8 cellular contexts compared by ENCODE assay signal in genomic region chr3:142723968-142724681, GRCh38. TPM values are rescaled to one million over a fixed set of nuclear protein-coding genes. Genes with fewer than 3 reads are reported as not detected.
DNase-seq lines count a peak whose midpoint lies in the region; ATAC-seq, FAIRE-seq and TF ChIP-seq lines count a peak whose summit lies in the region.

Gene TRPC1, plus strand, starts transcription at chr3:142724034. Its CDS starts 526 bp downstream, at chr3:142724560.

- H4K5ac ChIP-seq in H1 (ENCODE audit: insufficient read length, low read depth, low read length) = peak within 1 kb of the TSS; percentile 100

- POLR2A ChIA-PET in BJ (lab: Charles Lee) = no interaction called here
- POLR2A ChIA-PET in H1 (lab: Charles Lee; ENCODE audit: partially characterized antibody) = interaction anchor here (0.8 to 2.0 kb wide), 7 partner anchors 9 to 1247 kb away, joined by 3 to 9 read pairs (median 4); partner anchors contain the start of genes DIPK2A and U2SURP

- H2BK12ac ChIP-seq in H1 (ENCODE audit: low read depth, low read length) = peak within 1 kb of the TSS; percentile 70; the same call in 1 of the 2 replicates
- H2BK12ac ChIP-seq in mesenchymal stem cell (ENCODE audit: low read length in 2 of 2) = peak within 1 kb of the TSS in 1 of 2 experiments; percentile 61

- H3K18ac ChIP-seq in H1 (ENCODE audit: extremely low read depth, low read length) (peak within 1 kb of the TSS; percentile 99), mesenchymal stem cell (ENCODE audit: low read depth in 1 of 2, low read length in 2 of 2) (peak within 1 kb of the TSS; percentile 67 to 75)

- H3K4me2 ChIP-seq in H1 (ENCODE audit: insufficient read depth in 1 of 2, low read depth in 2 of 2, low read length in 2 of 2) (peak within 1 kb of the TSS; percentile 81), mesenchymal stem cell (ENCODE audit: low read length, poor library complexity, severe bottlenecking) (peak within 1 kb of the TSS; percentile 76)

- no peaks in the 10 kb centered on the region for H3K27me3 ChIP-seq in BJ (ENCODE audit: control insufficient read depth, insufficient read depth, low read length)
- no peaks in the 10 kb centered on the region; a peak in 1 of 7 replicates for H3K27me3 ChIP-seq in H1 (replicated peaks in 1 of 4; ENCODE audit: control insufficient read depth in 3 of 4, extremely low read depth in 1 of 4, insufficient read depth in 3 of 4, low read length in 3 of 4)
- no peaks in the 10 kb centered on the region for H3K27me3 ChIP-seq in mesenchymal stem cell (ENCODE audit: control insufficient read depth in 1 of 2, insufficient read depth in 1 of 2, low read length in 2 of 2)

- TF ChIP-seq CTCF in BJ (IDR thresholded peaks at IDR 0.05; ENCODE audit: insufficient read depth, low read depth, low read length) = no peak
- TF ChIP-seq CTCF in H1 (IDR thresholded peaks at IDR 0.05; ENCODE audit: control extremely low read depth in 1 of 3, insufficient read depth in 1 of 3, low read depth in 1 of 3, low read length in 3 of 3) = no peak

- H3K36me3 ChIP-seq in BJ (ENCODE audit: control insufficient read depth, insufficient read depth, low read length) (no peaks in the 10 kb centered on the region), H1 (ENCODE audit: control insufficient read depth in 2 of 4, insufficient read depth in 4 of 4, low read length in 3 of 4) (no peaks in the 10 kb centered on the region), mesenchymal stem cell (ENCODE audit: control insufficient read depth in 1 of 2, insufficient read depth in 2 of 2, low read depth in 1 of 2, low read length in 2 of 2) (no peaks in the 10 kb centered on the region)

- H3K4me3 ChIP-seq in BJ (ENCODE audit: low read depth, low read length) = peak within 1 kb of the TSS; percentile 93
- H3K4me3 ChIP-seq in H1 (ENCODE audit: extremely low read depth in 1 of 4, insufficient read depth in 2 of 4, low read depth in 3 of 4, low read length in 4 of 4) = peak within 1 kb of the TSS; percentile 79 to 93 (median 92)
- H3K4me3 ChIP-seq in mesenchymal stem cell (ENCODE audit: insufficient read depth in 1 of 2, low read depth in 1 of 2, low read length in 2 of 2) = peak within 1 kb of the TSS; percentile 62 to 98

- peak within 1 kb of the TSS; percentile 79 for H3K56ac ChIP-seq in H1 (replicated peaks; ENCODE audit: insufficient read length, low read depth, low read length)

- TF ChIP-seq EP300 in H1 (IDR thresholded peaks at IDR 0.05; ENCODE audit: borderline replicate concordance in 1 of 2, low read depth in 2 of 2, low read length in 2 of 2) = no peak

- FAIRE-seq in GM19239 (lab: Jason Lieb, UNC) = no peak
- no peak for FAIRE-seq in H1 (lab: Jason Lieb, UNC)

- peak; percentile 74 to 80 for TF ChIP-seq POLR2A in H1 (IDR thresholded peaks at IDR 0.05; ENCODE audit: control extremely low read depth in 1 of 2, low read depth in 2 of 2, low read length in 2 of 2)

- WGBS in H1 (ENCODE audit: extremely low coverage in 1 of 2, insufficient coverage in 1 of 2, insufficient read length in 1 of 2, insufficient replicate concordance in 2 of 2, low coverage in 1 of 2, low lambda C conversion rate in 2 of 2, missing lambda C conversion rate in 1 of 2), 2 experiments = 1% methylated on average over 50 of the region's 73 CpGs; no CpG with 5 or more reads in 1 of the 2 experiments
- WGBS in mesenchymal stem cell = under 1% methylated on average over 42 of the region's 73 CpGs

- peaks cover 0 to 1% of the 10 kb centered on the region in 2 experiments for H4K20me1 ChIP-seq in H1 (replicated peaks in 1 of 2; ENCODE audit: control insufficient read depth in 1 of 2, insufficient read depth in 2 of 2, low read length in 2 of 2)

- H3K23me2 ChIP-seq in H1 (ENCODE audit: low read depth, low read length) = peaks cover 2% of the 10 kb centered on the region; the same call in 1 of the 2 replicates

- H2AK5ac ChIP-seq in H1 (ENCODE audit: low read depth, low read length) (peak within 1 kb of the TSS; percentile 18; the same call in 1 of the 2 replicates), mesenchymal stem cell (ENCODE audit: low read length, severe bottlenecking) (no peak within 1 kb of the TSS)

- H3K4ac ChIP-seq in H1 (replicated peaks; ENCODE audit: insufficient read length, low read depth, low read length) (peak within 1 kb of the TSS; percentile 74), mesenchymal stem cell (ENCODE audit: low read depth in 1 of 2, low read length in 2 of 2) (peak within 1 kb of the TSS; percentile 75 to 76)

- H2AFZ ChIP-seq in H1 (ENCODE audit: low read length) (peak within 1 kb of the TSS; percentile 100), mesenchymal stem cell (ENCODE audit: low read depth, low read length) (peak within 1 kb of the TSS; percentile 58)

- peak within 1 kb of the TSS; percentile 95 for H2BK5ac ChIP-seq in H1 (ENCODE audit: low read depth, low read length)
- peak within 1 kb of the TSS; percentile 40 for H2BK5ac ChIP-seq in mesenchymal stem cell (ENCODE audit: low read depth, low read length, poor library complexity, severe bottlenecking)

- H3K4me1 ChIP-seq in H1 (replicated peaks in 1 of 4; ENCODE audit: control insufficient read depth in 3 of 4, insufficient read depth in 4 of 4, low read length in 3 of 4) = 0 out of 7 replicates have a peak, but pooled peaks cover 0 to 2% (median 0%) of the 10 kb centered on the region in 4 experiments
- H3K4me1 ChIP-seq in mesenchymal stem cell (ENCODE audit: control insufficient read depth, insufficient read depth, low read depth, low read length) = no peaks in the 10 kb centered on the region

- CTCF ChIA-PET in BJ (lab: Yijun Ruan, JAX) (interaction anchor here (0.7 to 1.2 kb wide), 2 partner anchors 9 to 249 kb away, joined by 3 read pairs; no protein-coding TSS in a partner anchor), H1 (lab: Charles Lee; ENCODE audit: partially characterized antibody) (interaction anchor here (0.6 to 1.2 kb wide), 2 partner anchors 10 to 66 kb away, joined by 3 read pairs; no protein-coding TSS in a partner anchor)

- H4K91ac ChIP-seq in H1 (replicated peaks; ENCODE audit: insufficient read length, low read length) (peak within 1 kb of the TSS; percentile 99), mesenchymal stem cell (ENCODE audit: low read length) (peak within 1 kb of the TSS; percentile 63)

- no peak for TF ChIP-seq RAD21 in H1 (IDR thresholded peaks at IDR 0.05 in 1 of 2, conservative IDR thresholded peaks at IDR 0.05 in 1 of 2; ENCODE audit: low read depth in 2 of 2, low read length in 2 of 2)

- peak; percentile 96 for ATAC-seq in HG03439 (IDR thresholded peaks at IDR 0.05; ENCODE audit: unreplicated experiment)

- H3K79me2 ChIP-seq in H1 (ENCODE audit: control insufficient read depth in 1 of 2, insufficient read depth in 2 of 2, low read length in 2 of 2) = peaks cover 0 to 27% of the 10 kb centered on the region in 2 experiments; a peak in 2 of 4 replicates

- H2BK120ac ChIP-seq in H1 (replicated peaks; ENCODE audit: low read depth, low read length) (peak within 1 kb of the TSS; percentile 88), mesenchymal stem cell (ENCODE audit: low read depth, low read length) (peak within 1 kb of the TSS; percentile 45)

- DNase-seq in BJ (ENCODE audit: low read depth) = peak; percentile 26
- DNase-seq in GM19239 (ENCODE audit: insufficient read length, low spot score) = peak; percentile 95
- DNase-seq in NCI-H69 (lab: John Stamatoyannopoulos, UW) = peak; percentile 89
- peak; percentile 48 to 56 for DNase-seq in activated CD8-positive, alpha-beta memory T cell treated with anti-CD3 and anti-CD28 coated beads for 1 hour (ENCODE audit: extremely low read depth in 1 of 2, low read depth in 1 of 2)
- peak; percentile 65 to 88 for DNase-seq in H1 (ENCODE audit: low read depth in 1 of 2, low spot score in 2 of 2)
- peak; percentile 89 for DNase-seq in mesenchymal stem cell
- peak; percentile 46 for DNase-seq in stimulated activated CD8-positive, alpha-beta memory T cell treated with anti-CD3 and anti-CD28 coated beads, Interleukin-12 subunit alpha, Interleukin-12 subunit beta, amount 100 ng/mL, for 1 hour (ENCODE audit: low read depth)

- H3K27ac ChIP-seq in H1 (ENCODE audit: low read depth, low read length) (peak within 1 kb of the TSS; percentile 93), mesenchymal stem cell (ENCODE audit: low read length, poor library complexity, severe bottlenecking) (peak within 1 kb of the TSS; percentile 45)

- H3K14ac ChIP-seq in H1 (ENCODE audit: insufficient read length) (peak within 1 kb of the TSS; percentile 91), mesenchymal stem cell (ENCODE audit: low read length in 2 of 2) (peak within 1 kb of the TSS in 1 of 2 experiments; percentile 63)

- no peak within 1 kb of the TSS for H3K23ac ChIP-seq in H1 (ENCODE audit: insufficient read length)
- H3K23ac ChIP-seq in mesenchymal stem cell (ENCODE audit: low read length in 2 of 2) = peak within 1 kb of the TSS in 1 of 2 experiments; percentile 47

- no peaks in the 10 kb centered on the region for H3K79me1 ChIP-seq in H1 (ENCODE audit: low read depth, low read length)
- peaks cover 4% of the 10 kb centered on the region for H3K79me1 ChIP-seq in mesenchymal stem cell (replicated peaks; ENCODE audit: low read length, poor library complexity, severe bottlenecking)

- H3K9me3 ChIP-seq in H1 (ENCODE audit: insufficient read depth in 2 of 2, low read depth in 1 of 2, low read length in 1 of 2) (no peaks in the 10 kb centered on the region), mesenchymal stem cell (ENCODE audit: control insufficient read depth, low read length) (no peaks in the 10 kb centered on the region)

- H2BK15ac ChIP-seq in H1 (ENCODE audit: low read length) = peak within 1 kb of the TSS; percentile 98; the same call in 1 of the 2 replicates
- H2BK15ac ChIP-seq in mesenchymal stem cell (ENCODE audit: low read depth, poor library complexity, severe bottlenecking) = no peak within 1 kb of the TSS

- H3K9ac ChIP-seq in H1 (replicated peaks in 1 of 4; ENCODE audit: extremely low read depth in 1 of 4, low read depth in 3 of 4, low read length in 3 of 4) (peak within 1 kb of the TSS; percentile 77 to 95 (median 88)), mesenchymal stem cell (ENCODE audit: low read length) (peak within 1 kb of the TSS; percentile 96)

- peak within 1 kb of the TSS; percentile 99 for H4K8ac ChIP-seq in H1 (ENCODE audit: extremely low read depth, insufficient read depth, low read length)
- peak within 1 kb of the TSS; percentile 85 for H4K8ac ChIP-seq in mesenchymal stem cell (ENCODE audit: low read length)

- 0 out of 2 replicates have a peak within 1 kb of the TSS, but pooled peaks have one; percentile 9 for H2BK20ac ChIP-seq in H1 (ENCODE audit: low read length)

RNA-seq across cellular contexts. Expression of gene TRPC1, which starts in this region (rescaled TPM):
- polyA plus RNA-seq in BJ (2011; rRNA removed) = 3.7 and 9.4 TPM in 2 replicates
- polyA minus RNA-seq in BJ (2011; rRNA and poly(A)+ RNA removed) = 10.1 and 11.3 TPM in 2 replicates
- 23.0 and 23.1 TPM in 2 replicates for total RNA-seq in H1 (2021; fragmentation: NEBNext Ultra II Directional; extraction: Animal tissue kit (Norgen Biotek cat#: 25700))
- 22.6 and 33.4 TPM in 2 replicates for polyA plus RNA-seq in H1 (2011; rRNA removed)
- 22.6 TPM for polyA plus RNA-seq in H1 (2011; cell fraction: cytosol; rRNA removed)
- polyA plus RNA-seq in H1 (2011; cell fraction: nucleus; rRNA removed) = 8.0 TPM
- 10.3 to 23.3 TPM (median 13.2 TPM) in 4 replicates for polyA plus RNA-seq in H1 (2012, experiment 1 of 2)
- polyA plus RNA-seq in H1 (2012, experiment 2 of 2) = 1.4 TPM
- 13.3 TPM for polyA plus RNA-seq in H1 (2013, experiment 1 of 2)
- 13.0 TPM for polyA plus RNA-seq in H1 (2013, experiment 2 of 2)
- 52.4 and 57.0 TPM in 2 replicates for polyA minus RNA-seq in H1 (2011; rRNA and poly(A)+ RNA removed)
- polyA minus RNA-seq in H1 (2011; cell fraction: cytosol; rRNA and poly(A)+ RNA removed) = 21.9 TPM
- polyA minus RNA-seq in H1 (2011; cell fraction: nucleus; rRNA and poly(A)+ RNA removed) = 81.2 TPM
- 7.8 TPM for polyA plus RNA-seq in mesenchymal stem cell (2013, experiment 1 of 2)
- 7.4 TPM for polyA plus RNA-seq in mesenchymal stem cell (2013, experiment 2 of 2)

Comparison
In these comparisons a context has a peak if more than half of its experiments do, and no peak if none do; other contexts are left out.
1. Peak in every context shown above with its lines: DNase-seq, ATAC-seq, H3K4me3 ChIP-seq and H3K27ac ChIP-seq.
2. DNase-seq: peak in every context shown above with its lines; median percentile 95 in GM19239; 89 in NCI-H69; 89 in mesenchymal stem cell; 76 in H1; 52 in activated CD8-positive, alpha-beta memory T cell treated with anti-CD3 and anti-CD28 coated beads for 1 hour; 46 in stimulated activated CD8-positive, alpha-beta memory T cell treated with anti-CD3 and anti-CD28 coated beads, Interleukin-12 subunit alpha, Interleukin-12 subunit beta, amount 100 ng/mL, for 1 hour; 26 in BJ.